ENCODE assay signal across 8 cellular contexts in the genomic region with DNA sequence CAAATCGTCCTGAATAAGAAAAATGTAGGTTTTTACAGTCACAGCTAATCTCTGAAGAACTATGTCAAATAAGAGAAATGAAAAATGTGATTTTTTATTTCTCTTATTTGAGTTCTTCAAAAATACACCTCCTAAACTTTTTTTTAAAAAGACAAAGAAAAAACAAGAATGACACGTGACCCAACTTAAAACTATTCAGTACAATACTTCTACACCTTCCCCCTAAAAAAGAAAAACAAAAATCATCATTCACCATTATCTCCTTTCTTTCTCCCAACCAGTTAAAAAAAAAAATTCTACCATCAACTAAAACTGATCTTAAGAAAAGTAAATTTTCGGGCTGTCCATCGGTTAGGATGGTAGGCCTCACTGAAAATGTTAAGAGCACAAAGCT. TPM values are rescaled to one million over a fixed set of nuclear protein-coding genes. Genes with fewer than 3 reads are reported as not detected.
DNase-seq lines count a peak whose midpoint lies in the region; ATAC-seq and TF ChIP-seq lines count a peak whose summit lies in the region.

No MANE protein-coding gene starts in this region.

- DNase-seq in BE2C (no peak), MG63 (no peak), nephron progenitor cell (no peak), cerebellar nuclear complex (lab: John Stamatoyannopoulos, UW) (no peak), GF-D8 (lab: John Stamatoyannopoulos, UW) (no peak), head of caudate nucleus (no peak)

- H3K4me3 Mint-ChIP-seq in nephron progenitor cell = peak overlapping the region; percentile 98

- intact Hi-C loops in head of caudate nucleus (cut with DNase I) = no loop called here

- H3K4me3 ChIP-seq in BE2C (ENCODE audit: low read depth, low read length) (peak overlapping the region; percentile 96), MG63 (peak overlapping the region; percentile 81), duodenal mucosa (ENCODE audit: low read depth in 1 of 2, low read length in 2 of 2) (peak overlapping the region; percentile 84 to 95)

- peak overlapping the region; percentile 73 to 90 for H3K9ac ChIP-seq in duodenal mucosa (ENCODE audit: low read depth in 1 of 2, low read length in 2 of 2)

- peaks cover 25% of the 10 kb centered on the region for H3K4me1 ChIP-seq in BE2C
- H3K4me1 ChIP-seq in duodenal mucosa (ENCODE audit: control insufficient read depth in 1 of 2, insufficient read depth in 2 of 2, low read length in 2 of 2) = peaks cover 29 to 35% of the 10 kb centered on the region in 2 donors

- no peaks in the 10 kb centered on the region for H3K9me3 ChIP-seq in BE2C
- H3K9me3 ChIP-seq in MG63 = no peaks in the 10 kb centered on the region
- no peaks in the 10 kb centered on the region for H3K9me3 ChIP-seq in duodenal mucosa (ENCODE audit: control insufficient read depth in 1 of 2, low read length in 2 of 2)

- H3K27ac ChIP-seq in duodenal mucosa (ENCODE audit: low read depth, low read length) = peak overlapping the region; percentile 86

- H3K27me3 ChIP-seq in BE2C (no peaks in the 10 kb centered on the region), MG63 (no peaks in the 10 kb centered on the region), duodenal mucosa (ENCODE audit: control insufficient read depth in 1 of 2, insufficient read depth in 2 of 2, low read length in 2 of 2) (no peaks in the 10 kb centered on the region)

- H3K9me3 Mint-ChIP-seq in nephron progenitor cell = no peaks in the 10 kb centered on the region

- no peak for ATAC-seq in HG02973 (IDR thresholded peaks at IDR 0.05; ENCODE audit: unreplicated experiment)

- no peaks in the 10 kb centered on the region for H3K27me3 Mint-ChIP-seq in nephron progenitor cell (ENCODE audit: low read depth, poor library complexity)

- no peak for TF ChIP-seq CTCF in BE2C (IDR thresholded peaks at IDR 0.05; ENCODE audit: low read depth, low read length)
- no peak for TF ChIP-seq CTCF in nephron progenitor cell (IDR thresholded peaks at IDR 0.05)

- peak overlapping the region; percentile 99 for H3K27ac Mint-ChIP-seq in nephron progenitor cell

- H3K36me3 Mint-ChIP-seq in nephron progenitor cell (ENCODE audit: low read depth) = peaks cover 11% of the 10 kb centered on the region

- H3K36me3 ChIP-seq in BE2C (peaks cover 6% of the 10 kb centered on the region), MG63 (peaks cover 7% of the 10 kb centered on the region), duodenal mucosa (ENCODE audit: control insufficient read depth in 1 of 2, insufficient read depth in 2 of 2, low read length in 2 of 2) (no peaks in the 10 kb centered on the region)

- peaks cover 60% of the 10 kb centered on the region for H3K4me1 Mint-ChIP-seq in nephron progenitor cell

RNA-seq across cellular contexts. Expression of a gene that starts 2.1 kb away (rescaled TPM):
- polyA plus RNA-seq in BE2C (2012; ENCODE audit: insufficient read depth, insufficient read length, low read depth) = 115 TPM
- total RNA-seq in MG63 (2014; rRNA removed; shearing (Covaris generic); ENCODE audit: low replicate concordance) = 30.8 and 53.5 TPM in 2 replicates

RNA-seq across cellular contexts. Expression of a gene that starts 55.9 kb away (rescaled TPM):
- polyA plus RNA-seq in BE2C (2012; ENCODE audit: insufficient read depth, insufficient read length, low read depth) = 24.5 TPM
- total RNA-seq in MG63 (2014; rRNA removed; shearing (Covaris generic); ENCODE audit: low replicate concordance) = 32.3 and 43.1 TPM in 2 replicates
